11 cellular contexts compared by ENCODE assay signal in the genomic region with DNA sequence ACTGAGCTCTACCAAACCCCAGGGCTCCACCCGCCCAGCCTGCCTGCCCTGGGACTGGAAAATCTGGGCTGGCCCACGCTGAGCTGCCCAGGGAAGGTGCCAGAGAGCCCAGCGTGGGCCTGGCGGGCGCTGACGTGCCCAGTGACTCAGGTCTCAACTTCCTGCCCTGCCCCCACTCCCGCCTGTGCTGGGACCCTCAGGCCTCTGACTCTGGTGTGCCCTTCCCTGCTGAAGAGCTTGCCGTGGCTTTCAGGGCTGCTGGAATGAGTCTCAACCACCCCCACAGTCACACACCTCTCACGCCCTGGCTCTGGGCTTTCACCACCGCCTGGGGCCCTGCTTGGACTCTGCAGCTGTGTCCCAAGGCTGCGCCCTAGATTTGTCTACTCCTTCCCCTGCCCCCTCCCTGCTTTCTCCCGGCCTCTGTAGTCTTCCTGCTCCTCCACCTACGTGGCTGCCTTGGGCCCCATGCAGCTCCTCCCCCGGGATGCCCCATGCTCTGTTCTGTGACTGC. TPM values are rescaled to one million over a fixed set of nuclear protein-coding genes. Genes with fewer than 3 reads are reported as not detected.
A peak's percentile ranks its signal among the peaks of the same experiment; 100 is the strongest.
DNase-seq lines count a peak whose midpoint lies in the region; ATAC-seq and TF ChIP-seq lines count a peak whose summit lies in the region.
"Had no signal": no experiment of that assay in that cellular context is flagged by ENCODE, and none has a peak within 500 bp of the region (broad histone marks: within the 10 kb centered on the region; RNA-seq: fewer than 3 reads in every experiment).

No MANE protein-coding gene starts in this region.

- H3K9me3 ChIP-seq in suprapubic skin, result no peaks in the 10 kb centered on the region
- no peaks in the 10 kb centered on the region for H3K9me3 ChIP-seq in upper lobe of right lung

- no peaks in the 10 kb centered on the region for H3K9me3 Mint-ChIP-seq in activated T-helper 17 cell treated with anti-CD3 and anti-CD28 coated beads, Interleukin-2, amount 50 U/mL, for 72 hours

- peaks cover 64% of the 10 kb centered on the region for H3K36me3 ChIP-seq in suprapubic skin
- H3K36me3 ChIP-seq in upper lobe of right lung, result peaks cover 15% of the 10 kb centered on the region

- H3K4me3 ChIP-seq in fibroblast of villous mesenchyme (ENCODE audit: low read depth, low read length) (no peak overlapping the region), suprapubic skin (no peak overlapping the region), upper lobe of right lung (no peak overlapping the region)

- H3K27ac Mint-ChIP-seq in activated T-helper 17 cell treated with anti-CD3 and anti-CD28 coated beads, Interleukin-2, amount 50 U/mL, for 72 hours, result peak overlapping the region; percentile 91

- no peak for TF ChIP-seq POLR2A in suprapubic skin (IDR thresholded peaks at IDR 0.05)

- H3K36me3 Mint-ChIP-seq in activated T-helper 17 cell treated with anti-CD3 and anti-CD28 coated beads, Interleukin-2, amount 50 U/mL, for 72 hours (ENCODE audit: low read depth), result peaks cover 6% of the 10 kb centered on the region

- H3K27ac ChIP-seq in suprapubic skin (peak overlapping the region; percentile 55), upper lobe of right lung (no peak overlapping the region)

- DNase-seq in activated CD8-positive, alpha-beta memory T cell treated with anti-CD3 and anti-CD28 coated beads for 24 hours, result peak; percentile 66
- no peak for DNase-seq in activated CD8-positive, alpha-beta memory T cell treated with anti-CD3 and anti-CD28 coated beads, Interleukin-2, amount 50 U/mL, for 4 hours
- DNase-seq in fibroblast of villous mesenchyme (ENCODE audit: low read depth), result peak; percentile 37
- DNase-seq in suprapubic skin (ENCODE audit: low spot score in 2 of 2), result peak in 1 of 2 donors; percentile 73
- DNase-seq in SW 1271 (lab: John Stamatoyannopoulos, UW), result no peak
- DNase-seq in upper lobe of right lung, result no peak
- DNase-seq: AML-193, NCI-H1105, SHP77 treated with DMSO at 0.1 percent for 48 hours had no signal

- intact Hi-C loops in upper lobe of right lung (cut with DNase I), result loop anchor here (2.0 kb wide), 1 partner anchor 29 kb away; no protein-coding TSS in a partner anchor

- H3K27me3 ChIP-seq in suprapubic skin, result no peaks in the 10 kb centered on the region
- no peaks in the 10 kb centered on the region for H3K27me3 ChIP-seq in upper lobe of right lung

- peaks cover 8% of the 10 kb centered on the region for H3K4me1 Mint-ChIP-seq in activated T-helper 17 cell treated with anti-CD3 and anti-CD28 coated beads, Interleukin-2, amount 50 U/mL, for 72 hours

- no peak for TF ChIP-seq EP300 in suprapubic skin (IDR thresholded peaks at IDR 0.05)

- TF ChIP-seq CTCF in fibroblast of villous mesenchyme (IDR thresholded peaks at IDR 0.05; ENCODE audit: insufficient read depth, low read depth, low read length), result no peak
- no peak for TF ChIP-seq CTCF in suprapubic skin (IDR thresholded peaks at IDR 0.05)
- TF ChIP-seq CTCF in upper lobe of right lung (IDR thresholded peaks at IDR 0.05), result no peak

- H3K4me3 Mint-ChIP-seq in activated T-helper 17 cell treated with anti-CD3 and anti-CD28 coated beads, Interleukin-2, amount 50 U/mL, for 72 hours, result peak overlapping the region; percentile 64

- 45% methylated on average over 13 of the region's 14 CpGs for WGBS in suprapubic skin

- ATAC-seq in activated T-helper 17 cell treated with anti-CD3 and anti-CD28 coated beads, Interleukin-2, amount 50 U/mL, for 72 hours (replicated peaks), result peak; percentile 95
- ATAC-seq in GM18511 (IDR thresholded peaks at IDR 0.05; ENCODE audit: unreplicated experiment) (no peak), upper lobe of right lung (no peak)

- H3K4me1 ChIP-seq in suprapubic skin (peaks cover 15% of the 10 kb centered on the region), upper lobe of right lung (no peaks in the 10 kb centered on the region)

- H3K27me3 Mint-ChIP-seq in activated T-helper 17 cell treated with anti-CD3 and anti-CD28 coated beads, Interleukin-2, amount 50 U/mL, for 72 hours, result no peaks in the 10 kb centered on the region

RNA-seq across cellular contexts. Expression of a gene that starts 10.4 kb away (rescaled TPM):
- total RNA-seq in activated T-helper 17 cell treated with anti-CD3 and anti-CD28 coated beads, Interleukin-2, amount 50 U/mL, for 72 hours, result 10 to 100 TPM; 19.5 to 22.3 TPM
- total RNA-seq in fibroblast of villous mesenchyme (44.0 and 49.3 TPM in 2 replicates), suprapubic skin (10 to 100 TPM; 27.7 to 37.1 (median 32.8) TPM), upper lobe of right lung (11.7 TPM)

RNA-seq across cellular contexts. Expression of a gene that starts 22.7 kb away (rescaled TPM):
- 100 to 1,000 TPM; 247 to 307 TPM for total RNA-seq in activated T-helper 17 cell treated with anti-CD3 and anti-CD28 coated beads, Interleukin-2, amount 50 U/mL, for 72 hours
- total RNA-seq in fibroblast of villous mesenchyme (205 and 244 TPM in 2 replicates), suprapubic skin (100 to 1,000 TPM; 254 to 350 (median 291) TPM), upper lobe of right lung (295 TPM)

RNA-seq across cellular contexts. Expression of a gene that starts 24.7 kb away (rescaled TPM):
- 10 to 100 TPM in 1 of 2 donors, 1 to 10 TPM in 1; 5.0 to 15.2 TPM for total RNA-seq in activated T-helper 17 cell treated with anti-CD3 and anti-CD28 coated beads, Interleukin-2, amount 50 U/mL, for 72 hours
- total RNA-seq in fibroblast of villous mesenchyme (16.4 and 18.4 TPM in 2 replicates), suprapubic skin (10 to 100 TPM; 19.5 to 39.2 (median 27.5) TPM), upper lobe of right lung (12.0 TPM)

RNA-seq across cellular contexts. Expression of a gene that starts 52.2 kb away (rescaled TPM):
- total RNA-seq in activated T-helper 17 cell treated with anti-CD3 and anti-CD28 coated beads, Interleukin-2, amount 50 U/mL, for 72 hours, result 100 to 1,000 TPM; 161 to 255 TPM
- total RNA-seq in fibroblast of villous mesenchyme (113 and 144 TPM in 2 replicates), suprapubic skin (10 to 100 TPM; 67.1 to 92.7 (median 73.2) TPM), upper lobe of right lung (99.1 TPM)

Comparison
In these comparisons a context has a peak if more than half of its experiments do, and no peak if none do; other contexts are left out.
1. DNase-seq: peak in activated CD8-positive, alpha-beta memory T cell treated with anti-CD3 and anti-CD28 coated beads for 24 hours (single experiment) and fibroblast of villous mesenchyme (single experiment); none in activated CD8-positive, alpha-beta memory T cell treated with anti-CD3 and anti-CD28 coated beads, Interleukin-2, amount 50 U/mL, for 4 hours (single experiment), SW 1271 (0 of 2) and upper lobe of right lung (single experiment).